Comparison of ENCODE assay signal across 7 cellular contexts in genomic region chrX:68895339-68896250, GRCh38.
DNase-seq lines count a peak whose midpoint lies in the region; ATAC-seq, FAIRE-seq and TF ChIP-seq lines count a peak whose summit lies in the region.

No MANE protein-coding gene starts in this region.

- 30% methylated on average over 8 of the region's 9 CpGs for WGBS in K562 (ENCODE audit: insufficient coverage, low coverage, missing lambda C conversion rate)
- WGBS in stomach, 5 donors: 36 to 72% (median 40%) methylated on average over 7 to 9 of the region's 9 CpGs

- intact Hi-C loops in K562 (cut with micrococcal nuclease): no loop called here
- intact Hi-C loops in kidney (cut with DNase I): no loop called here
- intact Hi-C loops in stomach (cut with DNase I; ENCODE audit: low total_unique reads): no loop called here

- no peak for TF ChIP-seq CTCF in K562 (IDR thresholded peaks at IDR 0.05 in 2 of 3, conservative IDR thresholded peaks at IDR 0.05 in 1 of 3; ENCODE audit: insufficient read depth in 2 of 3, low read depth in 1 of 3, low read length in 3 of 3)
- TF ChIP-seq CTCF in kidney (IDR thresholded peaks at IDR 0.05; ENCODE audit: borderline replicate concordance, extremely low read depth, insufficient read depth): no peak
- no peak for TF ChIP-seq CTCF in stomach (IDR thresholded peaks at IDR 0.05)

- H3K27ac ChIP-seq in HUES48 (ENCODE audit: low read depth, low read length) (peak overlapping the region; percentile 6), K562 (ENCODE audit: extremely low read depth, low read depth, low read length) (no peak overlapping the region; the same call in 2 of the 3 replicates), kidney (ENCODE audit: low read depth in 2 of 2, low read length in 2 of 2) (peak overlapping the region; percentile 78 to 80), stomach (peak overlapping the region; percentile 78 to 87 (median 85))

- no peak for FAIRE-seq in K562 (lab: Jason Lieb, UNC)
- no peak for FAIRE-seq in kidney (lab: Jason Lieb, UNC)

- TF ChIP-seq RAD21 in K562 (CRISPR knock-in tag; conservative IDR thresholded peaks at IDR 0.05 in 1 of 2, IDR thresholded peaks at IDR 0.05 in 1 of 2): no peak

- H3K79me2 ChIP-seq in K562 (ENCODE audit: control insufficient read depth, insufficient read depth, low read length): no peaks in the 10 kb centered on the region

- H3K27me3 ChIP-seq in HUES48 (ENCODE audit: control insufficient read depth, insufficient read depth, low read length) (peaks cover 29% of the 10 kb centered on the region), K562 (ENCODE audit: control insufficient read depth in 2 of 2, insufficient read depth in 2 of 2, low read length in 2 of 2) (peaks cover 0 to 9% of the 10 kb centered on the region in 2 experiments; a peak in 1 of 5 replicates), stomach (peaks cover 0 to 19% (median 0%) of the 10 kb centered on the region in 3 donors)

- CTCF ChIA-PET in K562 (lab: Yijun Ruan, JAX; ENCODE audit: low intra/inter-chr PET ratio): no interaction called here

- ATAC-seq in K562: no peak
- ATAC-seq in GM18867 (IDR thresholded peaks at IDR 0.05; ENCODE audit: unreplicated experiment): no peak
- ATAC-seq in GM21576 (IDR thresholded peaks at IDR 0.05; ENCODE audit: unreplicated experiment): no peak

- H3K4me1 ChIP-seq in HUES48 (ENCODE audit: control insufficient read depth, insufficient read depth, low read length): peaks cover 8% of the 10 kb centered on the region
- peaks cover 4 to 30% of the 10 kb centered on the region in 2 experiments; a peak in 4 of 5 replicates for H3K4me1 ChIP-seq in K562 (replicated peaks in 1 of 2; ENCODE audit: control insufficient read depth in 2 of 2, insufficient read depth in 2 of 2, low read length in 2 of 2)
- H3K4me1 ChIP-seq in kidney (ENCODE audit: control insufficient read depth in 1 of 2, insufficient read depth in 1 of 2, low read depth in 1 of 2, low read length in 2 of 2): peaks cover 8 to 19% of the 10 kb centered on the region in 2 donors
- H3K4me1 ChIP-seq in stomach: peaks cover 12 to 32% (median 20%) of the 10 kb centered on the region in 4 donors

- H2AFZ ChIP-seq in K562 (ENCODE audit: low read depth, low read length): no peak overlapping the region

- H3K9me3 ChIP-seq in HUES48 (ENCODE audit: control insufficient read depth, insufficient read depth, low read length): peaks cover 11% of the 10 kb centered on the region
- no peaks in the 10 kb centered on the region for H3K9me3 ChIP-seq in K562 (replicated peaks; ENCODE audit: control insufficient read depth, insufficient read depth, low read depth, low read length)
- H3K9me3 ChIP-seq in kidney (ENCODE audit: control insufficient read depth in 1 of 2, low read length in 2 of 2): no peaks in the 10 kb centered on the region
- H3K9me3 ChIP-seq in stomach: no peaks in the 10 kb centered on the region

- no peak overlapping the region for H3K4me3 ChIP-seq in HUES48 (ENCODE audit: low read depth, low read length)
- H3K4me3 ChIP-seq in K562: no peak overlapping the region
- no peak overlapping the region for H3K4me3 ChIP-seq in kidney (ENCODE audit: low read length in 2 of 2)
- H3K4me3 ChIP-seq in stomach: peak overlapping the region in 3 of 4 donors; percentile 11 to 33 (median 22)

- no peaks in the 10 kb centered on the region for H4K20me1 ChIP-seq in K562 (replicated peaks; ENCODE audit: control insufficient read depth, insufficient read depth, low read length)

- H3K9me1 ChIP-seq in K562 (ENCODE audit: control insufficient read depth, insufficient read depth, low read length): no peaks in the 10 kb centered on the region

- no peak for TF ChIP-seq POLR2A in K562 (conservative IDR thresholded peaks at IDR 0.05)
- TF ChIP-seq POLR2A in stomach (IDR thresholded peaks at IDR 0.05): no peak

- DNase-seq in K562 (ENCODE audit: extremely low read depth in 1 of 4, low spot score in 3 of 4) (peak; percentile 5 to 29 (median 20)), kidney (no peak), stomach (peak; percentile 59), SHP77 (lab: John Stamatoyannopoulos, UW) (no peak)

- no peaks in the 10 kb centered on the region for H3K36me3 ChIP-seq in HUES48 (ENCODE audit: control insufficient read depth, insufficient read depth, low read length)
- H3K36me3 ChIP-seq in K562 (ENCODE audit: control insufficient read depth, insufficient read depth, low read length): no peaks in the 10 kb centered on the region
- no peaks in the 10 kb centered on the region for H3K36me3 ChIP-seq in kidney (ENCODE audit: control insufficient read depth in 1 of 2, insufficient read depth in 2 of 2, low read length in 2 of 2)
- H3K36me3 ChIP-seq in stomach: no peaks in the 10 kb centered on the region

- no peak overlapping the region for H3K9ac ChIP-seq in HUES48 (ENCODE audit: low read depth, low read length)
- no peak overlapping the region for H3K9ac ChIP-seq in K562 (ENCODE audit: insufficient read depth in 1 of 2, low read depth in 2 of 2, low read length in 2 of 2)
- peak overlapping the region in 1 of 2 donors; percentile 51 for H3K9ac ChIP-seq in kidney (ENCODE audit: low read length in 2 of 2)

- POLR2A ChIA-PET in K562 (lab: Yijun Ruan, JAX): no interaction called here

- BruUV-seq in K562 (replicated peaks; lab: Mats Ljungman, UMichigan): no TSS peak

- in situ Hi-C loops in K562 (cut with MboI): no loop called here

- TF ChIP-seq EP300 in K562 (IDR thresholded peaks at IDR 0.05; ENCODE audit: low read length) (no peak), stomach (IDR thresholded peaks at IDR 0.05) (no peak)

- H3K4me2 ChIP-seq in K562 (ENCODE audit: insufficient read depth, low read length): no peak overlapping the region

TF ChIP-seq in K562, 482 proteins besides CTCF, POLR2A, EP300 and RAD21:
- TF ChIP-seq NFIC (IDR thresholded peaks at IDR 0.05): peak; percentile 62
- TF ChIP-seq ZBTB26 (CRISPR knock-in tag; IDR thresholded peaks at IDR 0.05): no peak
- no peak for TF ChIP-seq CCAR2 (IDR thresholded peaks at IDR 0.05; ENCODE audit: low read depth, low read length)

Comparison
In these comparisons a context has a peak if more than half of its experiments do, and no peak if none do; other contexts are left out.
1. H3K4me3 ChIP-seq: peak in stomach (3 of 4); none in HUES48 (single experiment), K562 (single experiment) and kidney (0 of 2).
2. DNase-seq: peak in K562 (4 of 4) and stomach (single experiment); none in kidney (single experiment) and SHP77 (0 of 2).